In genomic region chr14:84247693-84248092, GRCh38 we compare ENCODE assay signal across 11 cellular contexts.
"Had no signal": no experiment of that assay in that cellular context is flagged by ENCODE, and none has a peak within 500 bp of the region (broad histone marks: within the 10 kb centered on the region; RNA-seq: fewer than 3 reads in every experiment).

No MANE protein-coding gene starts in this region.

- FAIRE-seq: H1, H54 had no signal

- DNase-seq: GM23248, GOT3, H7, H9, HCEC 1CT, HFFc6 had no signal

- ATAC-seq: GM23338, HCT116 had no signal

- H3K9me3 ChIP-seq: HAP-1 had no signal

- H3K4me3 ChIP-seq: GM23248, GM23338, HAP-1 had no signal

- H3K4me2 ChIP-seq: GM23338 had no signal

- H3K27ac ChIP-seq: GM23248 had no signal

- H3K36me3 ChIP-seq: HAP-1 had no signal

- H2AFZ ChIP-seq: GM23248, GM23338 had no signal

- H3K9ac ChIP-seq: GM23248 had no signal

- H3K4me1 ChIP-seq: HAP-1 had no signal
